In genomic region chr10:43595739-43596298, GRCh38 we compare ENCODE assay signal across 8 cellular contexts. TPM values are rescaled to one million over a fixed set of nuclear protein-coding genes. Genes with fewer than 3 reads are reported as not detected.
DNase-seq lines count a peak whose midpoint lies in the region; ATAC-seq, FAIRE-seq and TF ChIP-seq lines count a peak whose summit lies in the region.

No MANE protein-coding gene starts in this region.

- H3K9me3 Mint-ChIP-seq in activated T-helper 17 cell treated with anti-CD3 and anti-CD28 coated beads, Interleukin-2, amount 50 U/mL, for 72 hours = peaks cover 7% of the 10 kb centered on the region

- peak overlapping the region in 3 of 5 donors; percentile 59 to 70 (median 63) for H3K4me3 ChIP-seq in subcutaneous abdominal adipose tissue (ENCODE audit: low read depth in 1 of 5, low read length in 5 of 5)

- H3K9me3 ChIP-seq in subcutaneous abdominal adipose tissue (ENCODE audit: control insufficient read depth in 5 of 5, low read length in 5 of 5) = peaks cover 0 to 8% (median 2%) of the 10 kb centered on the region in 5 donors

- no peak for FAIRE-seq in D721Med (lab: Jason Lieb, UNC)

- H3K36me3 ChIP-seq in subcutaneous abdominal adipose tissue (ENCODE audit: control insufficient read depth in 5 of 5, insufficient read depth in 5 of 5, low read length in 5 of 5) = no peaks in the 10 kb centered on the region

- DNase-seq in stimulated activated CD4-positive, alpha-beta T cell treated with anti-CD3 and anti-CD28 coated beads, Interleukin-15, amount 100 ng/mL, for 24 hours = peak; percentile 51
- no peak for DNase-seq in stimulated activated CD4-positive, alpha-beta T cell treated with anti-CD3 and anti-CD28 coated beads, Interleukin-2, amount 100 ng/mL, for 48 hours
- DNase-seq in germinal center (ENCODE audit: low spot score) (no peak), A172 (ENCODE audit: low spot score) (no peak), D721Med (ENCODE audit: insufficient read length, low spot score) (no peak)

- no peak overlapping the region for H3K27ac ChIP-seq in subcutaneous abdominal adipose tissue (ENCODE audit: low read depth, low read length)

- no peak overlapping the region for H3K9ac ChIP-seq in subcutaneous abdominal adipose tissue (ENCODE audit: low read length in 5 of 5)

- peak; percentile 35 for ATAC-seq in HG03354 (IDR thresholded peaks at IDR 0.05; ENCODE audit: poor library complexity, severe bottlenecking, unreplicated experiment)
- ATAC-seq in activated T-helper 17 cell treated with anti-CD3 and anti-CD28 coated beads, Interleukin-2, amount 50 U/mL, for 72 hours (replicated peaks) = peak; percentile 89

- peaks cover 21% of the 10 kb centered on the region for H3K4me1 Mint-ChIP-seq in activated T-helper 17 cell treated with anti-CD3 and anti-CD28 coated beads, Interleukin-2, amount 50 U/mL, for 72 hours

- no peaks in the 10 kb centered on the region for H3K27me3 ChIP-seq in subcutaneous abdominal adipose tissue (ENCODE audit: control insufficient read depth in 5 of 5, insufficient read depth in 4 of 5, low read length in 5 of 5)

- TF ChIP-seq CTCF in D721Med (IDR thresholded peaks at IDR 0.05; ENCODE audit: insufficient read depth, missing control alignments) = no peak

- peak overlapping the region; percentile 61 for H3K4me3 Mint-ChIP-seq in activated T-helper 17 cell treated with anti-CD3 and anti-CD28 coated beads, Interleukin-2, amount 50 U/mL, for 72 hours

- peaks cover 5% of the 10 kb centered on the region for H3K27me3 Mint-ChIP-seq in activated T-helper 17 cell treated with anti-CD3 and anti-CD28 coated beads, Interleukin-2, amount 50 U/mL, for 72 hours

- peaks cover 1 to 22% (median 12%) of the 10 kb centered on the region in 5 donors for H3K4me1 ChIP-seq in subcutaneous abdominal adipose tissue (ENCODE audit: control insufficient read depth in 5 of 5, insufficient read depth in 5 of 5, low read length in 5 of 5)

- H3K36me3 Mint-ChIP-seq in activated T-helper 17 cell treated with anti-CD3 and anti-CD28 coated beads, Interleukin-2, amount 50 U/mL, for 72 hours (ENCODE audit: low read depth) = no peaks in the 10 kb centered on the region

- peak overlapping the region; percentile 18 for H3K27ac Mint-ChIP-seq in activated T-helper 17 cell treated with anti-CD3 and anti-CD28 coated beads, Interleukin-2, amount 50 U/mL, for 72 hours

RNA-seq across cellular contexts. Expression of gene ZNF485, which starts 10.4 kb away (rescaled TPM):
- total RNA-seq in activated T-helper 17 cell treated with anti-CD3 and anti-CD28 coated beads, Interleukin-2, amount 50 U/mL, for 72 hours = 1 to 10 TPM; 3.8 to 4.3 TPM
- 0.41 and 1.4 TPM in 2 replicates for total RNA-seq in A172 (2014; rRNA removed; shearing (Covaris generic))

RNA-seq across cellular contexts. Expression of gene ZNF239, which starts 21.4 kb away (rescaled TPM):
- total RNA-seq in activated T-helper 17 cell treated with anti-CD3 and anti-CD28 coated beads, Interleukin-2, amount 50 U/mL, for 72 hours = 1 to 10 TPM; 1.0 to 1.8 TPM
- 3.5 and 5.4 TPM in 2 replicates for total RNA-seq in A172 (2014; rRNA removed; shearing (Covaris generic))

RNA-seq across cellular contexts. Expression of gene ZNF32, which starts 52.9 kb away (rescaled TPM):
- total RNA-seq in activated T-helper 17 cell treated with anti-CD3 and anti-CD28 coated beads, Interleukin-2, amount 50 U/mL, for 72 hours = 1 to 10 TPM; 6.5 to 7.9 TPM
- 0.12 TPM in 1 of 2 replicates, not detected in the other for total RNA-seq in A172 (2014; rRNA removed; shearing (Covaris generic))
